Comparison of ENCODE assay signal across 3 cellular contexts in genomic region chr4:104486702-104487101, GRCh38.
TF ChIP-seq lines count a peak whose summit lies in the region.

No MANE protein-coding gene starts in this region.

TF ChIP-seq in HCT116, 20 proteins besides CTCF, POLR2A, EP300 and RAD21 (continues in another document):
- TF ChIP-seq JUND (IDR thresholded peaks at IDR 0.05) (no peak), POLR2AphosphoS5 (IDR thresholded peaks at IDR 0.05; ENCODE audit: low read depth, low read length) (no peak), SP1 (IDR thresholded peaks at IDR 0.05; ENCODE audit: low read depth) (no peak), ELF1 (IDR thresholded peaks at IDR 0.05; ENCODE audit: borderline replicate concordance, low read depth) (no peak), ZBTB33 (IDR thresholded peaks at IDR 0.05; ENCODE audit: extremely low read depth, insufficient replicate concordance, low read length) (no peak), EGR1 (IDR thresholded peaks at IDR 0.05; ENCODE audit: low read depth) (no peak), CEBPB (IDR thresholded peaks at IDR 0.05; ENCODE audit: low read depth) (no peak), SRF (IDR thresholded peaks at IDR 0.05; ENCODE audit: low read depth) (no peak), FOSL1 (IDR thresholded peaks at IDR 0.05; ENCODE audit: low read depth) (no peak), ATF3 (IDR thresholded peaks at IDR 0.05) (no peak), REST (IDR thresholded peaks at IDR 0.05; ENCODE audit: low read depth) (no peak), TCF7L2 (IDR thresholded peaks at IDR 0.05; ENCODE audit: borderline replicate concordance, extremely low read depth, insufficient read depth, insufficient read length) (no peak), MAX (IDR thresholded peaks at IDR 0.05) (no peak), EZH2phosphoT487 (IDR thresholded peaks at IDR 0.05; ENCODE audit: borderline replicate concordance) (no peak), CBX3 (IDR thresholded peaks at IDR 0.05; ENCODE audit: low read depth) (no peak), ZNF274 (IDR thresholded peaks at IDR 0.05; ENCODE audit: low read depth, low read length) (no peak), ZFX (IDR thresholded peaks at IDR 0.05) (no peak)

TF ChIP-seq in neural cell, 6 proteins besides CTCF, POLR2A, EP300 and RAD21:
- TF ChIP-seq SMC3 (conservative IDR thresholded peaks at IDR 0.05; ENCODE audit: poor library complexity) (no peak), POLR2AphosphoS5 (IDR thresholded peaks at IDR 0.05) (no peak), EZH2 (IDR thresholded peaks at IDR 0.05; ENCODE audit: borderline replicate concordance, insufficient read depth, low read length, poor library complexity, severe bottlenecking) (no peak), MXI1 (conservative IDR thresholded peaks at IDR 0.05; ENCODE audit: poor library complexity, severe bottlenecking) (no peak)

TF ChIP-seq in HepG2, 621 proteins besides CTCF, POLR2A, EP300 and RAD21:
- no peak for TF ChIP-seq ZNF567 (CRISPR knock-in tag; IDR thresholded peaks at IDR 0.05; ENCODE audit: borderline replicate concordance)
- no peak for TF ChIP-seq NFKB2 (CRISPR knock-in tag; IDR thresholded peaks at IDR 0.05; ENCODE audit: borderline replicate concordance)
- TF ChIP-seq NFYB (CRISPR knock-in tag; IDR thresholded peaks at IDR 0.05), result no peak
- no peak for TF ChIP-seq ZKSCAN5 (CRISPR knock-in tag; IDR thresholded peaks at IDR 0.05)
- no peak for TF ChIP-seq ZNF577 (CRISPR knock-in tag; IDR thresholded peaks at IDR 0.05; ENCODE audit: borderline replicate concordance, low read depth)
- TF ChIP-seq DRAP1 (CRISPR knock-in tag; IDR thresholded peaks at IDR 0.05), result no peak
- no peak for TF ChIP-seq PRMT3 (CRISPR knock-in tag; IDR thresholded peaks at IDR 0.05; ENCODE audit: borderline replicate concordance, low read depth)
- no peak for TF ChIP-seq ZIK1 (CRISPR knock-in tag; IDR thresholded peaks at IDR 0.05; ENCODE audit: borderline replicate concordance, low read depth)
- no peak for TF ChIP-seq ZNF30 (CRISPR knock-in tag; IDR thresholded peaks at IDR 0.05)
- TF ChIP-seq MED1 (CRISPR knock-in tag; IDR thresholded peaks at IDR 0.05), result no peak
- no peak for TF ChIP-seq SRSF9 (IDR thresholded peaks at IDR 0.05; ENCODE audit: borderline replicate concordance, insufficient read depth, low read depth, low read length, poor library complexity, severe bottlenecking)
- no peak for TF ChIP-seq ZEB1 (IDR thresholded peaks at IDR 0.05; ENCODE audit: insufficient replicate concordance, low read depth)
- TF ChIP-seq IRF9 (CRISPR knock-in tag; IDR thresholded peaks at IDR 0.05; ENCODE audit: borderline replicate concordance), result no peak
- TF ChIP-seq TAF15 (IDR thresholded peaks at IDR 0.05; ENCODE audit: low read depth, low read length, poor library complexity, severe bottlenecking), result no peak
- TF ChIP-seq TERF1 (CRISPR knock-in tag; IDR thresholded peaks at IDR 0.05), result no peak
TF ChIP-seq in HepG2: peak in this region for 0.
